In genomic region chr1:244454412-244454811, GRCh38 we compare ENCODE assay signal across 19 cellular contexts. TPM values are rescaled to one million over a fixed set of nuclear protein-coding genes. Genes with fewer than 3 reads are reported as not detected.
A peak's percentile ranks its signal among the peaks of the same experiment; 100 is the strongest.
DNase-seq lines count a peak whose midpoint lies in the region; ATAC-seq and TF ChIP-seq lines count a peak whose summit lies in the region.
"Had no signal": no experiment of that assay in that cellular context is flagged by ENCODE, and none has a peak within 500 bp of the region (broad histone marks: within the 10 kb centered on the region; RNA-seq: fewer than 3 reads in every experiment).

No MANE protein-coding gene starts in this region.

- H3K27ac ChIP-seq in C4-2B (peak overlapping the region; percentile 54), Karpas-422 (ENCODE audit: low read length) (no peak overlapping the region), ectodermal cell (ENCODE audit: insufficient read depth, low read depth, low read length, poor library complexity, severe bottlenecking) (peak overlapping the region; percentile 64)
- H3K27ac ChIP-seq: A549, HL-60 had no signal

- peaks cover 20% of the 10 kb centered on the region for H3K4me1 Mint-ChIP-seq in nephron

- no peak overlapping the region for H2AFZ ChIP-seq in Karpas-422 (ENCODE audit: low read length)

- H3K4me2 ChIP-seq in Karpas-422 (ENCODE audit: low read depth, low read length, poor library complexity, severe bottlenecking) = no peak overlapping the region
- H3K4me2 ChIP-seq: A549 had no signal

- H3K4me3 ChIP-seq in Karpas-422 (ENCODE audit: low read length) (no peak overlapping the region), ectodermal cell (ENCODE audit: insufficient read depth, low read depth, low read length) (no peak overlapping the region)
- H3K4me3 ChIP-seq: A549 had no signal

- ATAC-seq in GM21367 (IDR thresholded peaks at IDR 0.05; ENCODE audit: unreplicated experiment) (no peak), GM21447 (IDR thresholded peaks at IDR 0.05; ENCODE audit: unreplicated experiment) (no peak)
- ATAC-seq: A549 had no signal

- peaks cover 22% of the 10 kb centered on the region for H3K4me1 ChIP-seq in Karpas-422 (ENCODE audit: low read length)
- H3K4me1 ChIP-seq in ectodermal cell (ENCODE audit: control insufficient read depth, insufficient read depth, low read length) = peaks cover 29% of the 10 kb centered on the region

- peak overlapping the region; percentile 64 to 91 (median 71) for H3K27ac Mint-ChIP-seq in nephron
- H3K27ac Mint-ChIP-seq: activated B cell treated with CpG ODN at 0.5 μM for 24 hours; activated CD4-positive, alpha-beta memory T cell treated with anti-CD3 and anti-CD28 coated beads for 36 hours; T-helper 2 cell treated with Interferon-gamma antibody and Interleukin-4, amounts not matched to agents 5 μg/mL and 100 μg/mL, for 36 hours had no signal

- peak overlapping the region; percentile 10 to 19 (median 18) for H3K4me3 Mint-ChIP-seq in nephron
- H3K4me3 Mint-ChIP-seq: activated B cell treated with CpG ODN at 0.5 μM for 24 hours; activated CD4-positive, alpha-beta memory T cell treated with anti-CD3 and anti-CD28 coated beads for 36 hours; T-helper 2 cell treated with Interferon-gamma antibody and Interleukin-4, amounts not matched to agents 5 μg/mL and 100 μg/mL, for 36 hours had no signal

- H3K36me3 Mint-ChIP-seq in nephron (ENCODE audit: low read depth) = peaks cover 3% of the 10 kb centered on the region

- TF ChIP-seq CTCF in C4-2B (conservative IDR thresholded peaks at IDR 0.05) = no peak
- no peak for TF ChIP-seq CTCF in nephron (IDR thresholded peaks at IDR 0.05; ENCODE audit: unreplicated experiment in 3 of 3)

- H3K9me3 Mint-ChIP-seq in nephron = peaks cover 6% of the 10 kb centered on the region
- H3K9me3 Mint-ChIP-seq: activated B cell treated with CpG ODN at 0.5 μM for 24 hours had no signal

- 80 to 84% methylated on average over 6 of the region's 6 CpGs for WGBS in ectodermal cell, 2 experiments

- no peak for TF ChIP-seq POLR2A in erythroblast (IDR thresholded peaks at IDR 0.05; ENCODE audit: low read length)

- H3K27me3 ChIP-seq in Karpas-422 (ENCODE audit: low read length) (no peaks in the 10 kb centered on the region), ectodermal cell (ENCODE audit: control insufficient read depth, insufficient read depth, low read length, poor library complexity, severe bottlenecking) (no peaks in the 10 kb centered on the region)

- peaks cover 22% of the 10 kb centered on the region for H3K79me2 ChIP-seq in Karpas-422 (ENCODE audit: low read length)

- H3K9me2 ChIP-seq in Karpas-422 (replicated peaks; ENCODE audit: insufficient read depth, low read length) = no peaks in the 10 kb centered on the region

- H4K20me1 ChIP-seq in Karpas-422 (ENCODE audit: insufficient read depth, low read depth, low read length) = no peaks in the 10 kb centered on the region

- DNase-seq in Karpas-422 (peak; percentile 4), erythroblast (lab: John Stamatoyannopoulos, UW) (no peak)
- DNase-seq in stimulated activated CD4-positive, alpha-beta T cell treated with anti-CD3 and anti-CD28 coated beads, Interleukin-12 subunit alpha, Interleukin-12 subunit beta, amount 100 ng/mL, for 4 hours = no peak
- DNase-seq: activated B cell treated with CpG ODN at 0.5 μM for 24 hours; activated CD4-positive, alpha-beta memory T cell treated with anti-CD3 and anti-CD28 coated beads for 36 hours; amniotic stem cell; Calu3; central memory CD4-positive, alpha-beta T cell; NCI-H187; retina; stimulated activated CD8-positive, alpha-beta memory T cell treated with anti-CD3 and anti-CD28 coated beads, Interleukin-4, amount 100 ng/mL, for 48 hours had no signal

- H3K9ac ChIP-seq in Karpas-422 (ENCODE audit: low read length) = no peak overlapping the region

- H3K9me3 ChIP-seq in Karpas-422 (ENCODE audit: low read length) (no peaks in the 10 kb centered on the region), ectodermal cell (ENCODE audit: control insufficient read depth, low read length) (no peaks in the 10 kb centered on the region)
- H3K9me3 ChIP-seq: A549 had no signal

- H3K36me3 ChIP-seq in Karpas-422 (ENCODE audit: insufficient read depth, low read length) (peaks cover 7% of the 10 kb centered on the region), ectodermal cell (ENCODE audit: control insufficient read depth, insufficient read depth, low read length) (no peaks in the 10 kb centered on the region)

- no peaks in the 10 kb centered on the region for H3K27me3 Mint-ChIP-seq in nephron (ENCODE audit: low read depth)
- H3K27me3 Mint-ChIP-seq: activated B cell treated with CpG ODN at 0.5 μM for 24 hours; activated CD4-positive, alpha-beta memory T cell treated with anti-CD3 and anti-CD28 coated beads for 36 hours had no signal

RNA-seq across cellular contexts. Expression of gene ADSS2, which starts 2.7 kb away (rescaled TPM):
- total RNA-seq in Karpas-422 (2014; rRNA removed; shearing (Covaris generic); ENCODE audit: low replicate concordance) = 50.2 and 50.9 TPM in 2 replicates
- polyA plus RNA-seq in ectodermal cell (2013, experiment 1 of 4) = 77.5 TPM
- 95.7 TPM for polyA plus RNA-seq in ectodermal cell (2013, experiment 2 of 4)
- 59.6 TPM for polyA plus RNA-seq in ectodermal cell (2013, experiment 3 of 4)
- polyA plus RNA-seq in ectodermal cell (2013, experiment 4 of 4) = 67.3 TPM

RNA-seq across cellular contexts. Expression of gene CATSPERE, which starts 6.7 kb away (rescaled TPM):
- 0.26 TPM in 1 of 2 replicates, not detected in the other for total RNA-seq in Karpas-422 (2014; rRNA removed; shearing (Covaris generic); ENCODE audit: low replicate concordance)
- 0.61 TPM for polyA plus RNA-seq in ectodermal cell (2013, experiment 1 of 4)
- polyA plus RNA-seq in ectodermal cell (2013, experiment 2 of 4) = 0.64 TPM
- polyA plus RNA-seq in ectodermal cell (2013, experiment 3 of 4) = 0.32 TPM
- 0.45 TPM for polyA plus RNA-seq in ectodermal cell (2013, experiment 4 of 4)
